Comparison of ENCODE assay signal across 19 cellular contexts in genomic region chr10:26509311-26509710, GRCh38.
A peak's percentile ranks its signal among the peaks of the same experiment; 100 is the strongest.
DNase-seq lines count a peak whose midpoint lies in the region; ATAC-seq, FAIRE-seq and TF ChIP-seq lines count a peak whose summit lies in the region.
"Had no signal": no experiment of that assay in that cellular context is flagged by ENCODE, and none has a peak within 500 bp of the region (broad histone marks: within the 10 kb centered on the region; RNA-seq: fewer than 3 reads in every experiment).

No MANE protein-coding gene starts in this region.

- TF ChIP-seq CTCF in DND-41 (IDR thresholded peaks at IDR 0.05; ENCODE audit: borderline replicate concordance, extremely low read depth, low read length, poor library complexity, severe bottlenecking) (no peak), GM12878 (IDR thresholded peaks at IDR 0.05 in 2 of 3, conservative IDR thresholded peaks at IDR 0.05 in 1 of 3; ENCODE audit: control insufficient read depth in 2 of 3, extremely low read depth in 1 of 3, insufficient read depth in 1 of 3, low read depth in 3 of 3, low read length in 3 of 3) (no peak), neutrophil (IDR thresholded peaks at IDR 0.05) (no peak)

- no peak overlapping the region for H2AFZ ChIP-seq in DND-41 (ENCODE audit: low read depth, low read length)
- no peak overlapping the region for H2AFZ ChIP-seq in GM12878 (ENCODE audit: control insufficient read depth, low read depth, low read length)

- H3K36me3 ChIP-seq in DND-41 (ENCODE audit: insufficient read depth, low read length) = peaks cover 96% of the 10 kb centered on the region
- peaks cover 12 to 35% of the 10 kb centered on the region in 2 experiments for H3K36me3 ChIP-seq in GM12878 (ENCODE audit: control insufficient read depth in 2 of 2, insufficient read depth in 2 of 2, low read length in 1 of 2)
- peaks cover 94% of the 10 kb centered on the region for H3K36me3 ChIP-seq in neutrophil
- H3K36me3 ChIP-seq: BE2C had no signal

- in situ Hi-C loops in GM12878 (cut with MboI) = no loop called here

- H4K20me1 ChIP-seq in DND-41 (ENCODE audit: insufficient read depth, low read length) (no peaks in the 10 kb centered on the region), GM12878 (ENCODE audit: control insufficient read depth, insufficient read depth) (no peaks in the 10 kb centered on the region)

- H3K9ac ChIP-seq in DND-41 (ENCODE audit: low read depth, low read length) = no peak overlapping the region
- no peak overlapping the region for H3K9ac ChIP-seq in GM12878 (ENCODE audit: control insufficient read depth, insufficient read depth, low read length)

- H3K27me3 Mint-ChIP-seq in activated CD8-positive, alpha-beta memory T cell treated with anti-CD3 and anti-CD28 coated beads, Interleukin-2, amount 10 ng/mL, durations not matched to agents 7 days and 5 days = no peaks in the 10 kb centered on the region
- H3K27me3 Mint-ChIP-seq in T-helper 2 cell treated with Interferon-gamma antibody and Interleukin-4, amounts not matched to agents 5 μg/mL and 100 μg/mL, for 36 hours (ENCODE audit: low read depth) = no peaks in the 10 kb centered on the region

- no peak for ATAC-seq in activated CD8-positive, alpha-beta memory T cell treated with anti-CD3 and anti-CD28 coated beads, Interleukin-2, amount 10 ng/mL, durations not matched to agents 7 days and 5 days
- 0 out of 3 replicates have a peak, but pooled peaks have one; percentile 17 for ATAC-seq in DND-41 (ENCODE audit: insufficient read depth, low read depth)
- no peak for ATAC-seq in GM12878
- no peak for ATAC-seq in HG02885 (IDR thresholded peaks at IDR 0.05; ENCODE audit: poor library complexity, unreplicated experiment)
- ATAC-seq: Panc1, Right ventricle myocardium inferior had no signal

- no peak for TF ChIP-seq EP300 in GM12878 (IDR thresholded peaks at IDR 0.05; ENCODE audit: borderline replicate concordance in 1 of 2, control insufficient read depth in 1 of 2, low read depth in 2 of 2, low read length in 2 of 2)

- H3K79me2 ChIP-seq in DND-41 (ENCODE audit: insufficient read depth, low read length) (no peaks in the 10 kb centered on the region), GM12878 (ENCODE audit: control insufficient read depth, insufficient read depth, low read length) (no peaks in the 10 kb centered on the region)

- RAD21 ChIA-PET in GM12878 (lab: Charles Lee; ENCODE audit: unreplicated experiment) = no interaction called here

- H3K27me3 ChIP-seq in DND-41 (ENCODE audit: insufficient read depth, low read length, poor library complexity) = no peaks in the 10 kb centered on the region
- H3K27me3 ChIP-seq in GM12878 (replicated peaks in 1 of 2; ENCODE audit: control insufficient read depth in 2 of 2, insufficient read depth in 2 of 2, low read length in 1 of 2) = no peaks in the 10 kb centered on the region
- no peaks in the 10 kb centered on the region for H3K27me3 ChIP-seq in neutrophil
- H3K27me3 ChIP-seq: BE2C had no signal

- 100% methylated on average over 1 of the region's 1 CpG for WGBS in GM12878 (ENCODE audit: insufficient coverage, insufficient replicate concordance, low lambda C conversion rate, missing lambda C conversion rate)

- H3K4me2 ChIP-seq in DND-41 (ENCODE audit: insufficient read depth, low read length) (no peak overlapping the region), GM12878 (ENCODE audit: control insufficient read depth, insufficient read depth) (no peak overlapping the region)

- CTCF ChIA-PET in activated CD8-positive, alpha-beta memory T cell treated with anti-CD3 and anti-CD28 coated beads, Interleukin-2, amount 10 ng/mL, durations not matched to agents 7 days and 5 days (lab: Charles Lee) = interaction anchor here (1.2 kb wide), 1 partner anchor 25 kb away, joined by 3 read pairs; no protein-coding TSS in a partner anchor
- CTCF ChIA-PET in GM12878 (lab: Yijun Ruan, JAX) = interaction anchor here (0.5 kb wide), 1 partner anchor 54 kb away, joined by 3 read pairs; no protein-coding TSS in a partner anchor

- SMC1A ChIA-PET in GM12878 (lab: Charles Lee; ENCODE audit: uncharacterized antibody, unreplicated experiment) = interaction anchor here (1.5 to 1.6 kb wide), 2 partner anchors 11 to 47 kb away, joined by 4 to 5 read pairs; no protein-coding TSS in a partner anchor

- no peak for TF ChIP-seq RAD21 in GM12878 (IDR thresholded peaks at IDR 0.05; ENCODE audit: insufficient read depth, low read depth, low read length)

- H3K4me3 ChIP-seq in DND-41 (ENCODE audit: low read depth in 1 of 2, low read length in 2 of 2) = no peak overlapping the region
- H3K4me3 ChIP-seq in GM12878 = no peak overlapping the region
- no peak overlapping the region for H3K4me3 ChIP-seq in neutrophil (ENCODE audit: low read depth in 1 of 2, low read length in 1 of 2)

- no peaks in the 10 kb centered on the region for H3K4me1 Mint-ChIP-seq in activated CD8-positive, alpha-beta memory T cell treated with anti-CD3 and anti-CD28 coated beads, Interleukin-2, amount 10 ng/mL, durations not matched to agents 7 days and 5 days
- H3K4me1 Mint-ChIP-seq in T-helper 2 cell treated with Interferon-gamma antibody and Interleukin-4, amounts not matched to agents 5 μg/mL and 100 μg/mL, for 36 hours (ENCODE audit: low read depth) = no peaks in the 10 kb centered on the region

- H3K36me3 Mint-ChIP-seq in activated CD8-positive, alpha-beta memory T cell treated with anti-CD3 and anti-CD28 coated beads, Interleukin-2, amount 10 ng/mL, durations not matched to agents 7 days and 5 days = peaks cover 79% of the 10 kb centered on the region
- peaks cover 78% of the 10 kb centered on the region for H3K36me3 Mint-ChIP-seq in T-helper 2 cell treated with Interferon-gamma antibody and Interleukin-4, amounts not matched to agents 5 μg/mL and 100 μg/mL, for 36 hours (ENCODE audit: low read depth)

- peak overlapping the region; percentile 41 for H3K27ac Mint-ChIP-seq in activated CD8-positive, alpha-beta memory T cell treated with anti-CD3 and anti-CD28 coated beads, Interleukin-2, amount 10 ng/mL, durations not matched to agents 7 days and 5 days
- H3K27ac Mint-ChIP-seq in T-helper 2 cell treated with Interferon-gamma antibody and Interleukin-4, amounts not matched to agents 5 μg/mL and 100 μg/mL, for 36 hours = no peak overlapping the region

- POLR2A ChIA-PET in GM12878 (lab: Charles Lee) = no interaction called here

- intact Hi-C loops in GM12878 (cut with micrococcal nuclease; ENCODE audit: unreplicated experiment) = loop anchor here (1.0 kb wide), 1 partner anchor 11 kb away; no protein-coding TSS in a partner anchor

- H3K27ac ChIP-seq in DND-41 (ENCODE audit: low read length) = no peak overlapping the region
- no peak overlapping the region for H3K27ac ChIP-seq in GM12878 (ENCODE audit: control insufficient read depth, insufficient read depth)
- peak overlapping the region; percentile 63 for H3K27ac ChIP-seq in neutrophil
- H3K27ac ChIP-seq: HL-60 had no signal

- H3K9me3 ChIP-seq in DND-41 (ENCODE audit: insufficient read depth, low read length, severe bottlenecking) (no peaks in the 10 kb centered on the region), GM12878 (replicated peaks; ENCODE audit: control insufficient read depth, insufficient read depth, low read length) (peaks cover 3% of the 10 kb centered on the region; the same call in 1 of the 3 replicates), neutrophil (no peaks in the 10 kb centered on the region)
- H3K9me3 ChIP-seq: BE2C had no signal

- no TSS peak for BruUV-seq in GM12878 (replicated peaks; lab: Mats Ljungman, UMichigan)

- H3K9me3 Mint-ChIP-seq in activated CD8-positive, alpha-beta memory T cell treated with anti-CD3 and anti-CD28 coated beads, Interleukin-2, amount 10 ng/mL, durations not matched to agents 7 days and 5 days (ENCODE audit: low read depth) = no peaks in the 10 kb centered on the region
- peaks cover 4% of the 10 kb centered on the region for H3K9me3 Mint-ChIP-seq in T-helper 2 cell treated with Interferon-gamma antibody and Interleukin-4, amounts not matched to agents 5 μg/mL and 100 μg/mL, for 36 hours

- H3K4me3 Mint-ChIP-seq in activated CD8-positive, alpha-beta memory T cell treated with anti-CD3 and anti-CD28 coated beads, Interleukin-2, amount 10 ng/mL, durations not matched to agents 7 days and 5 days = no peak overlapping the region
- H3K4me3 Mint-ChIP-seq in T-helper 2 cell treated with Interferon-gamma antibody and Interleukin-4, amounts not matched to agents 5 μg/mL and 100 μg/mL, for 36 hours = no peak overlapping the region

- peak; percentile 7 for FAIRE-seq in GM12878 (lab: Jason Lieb, UNC)

- no peak for DNase-seq in activated CD8-positive, alpha-beta memory T cell treated with anti-CD3 and anti-CD28 coated beads, Interleukin-2, amount 10 ng/mL, durations not matched to agents 7 days and 5 days
- DNase-seq in activated CD8-positive, alpha-beta memory T cell treated with anti-CD3 and anti-CD28 coated beads, Interleukin-2, amount 50 U/mL, for 4 hours = no peak
- DNase-seq in DND-41 (no peak), GM12878 (ENCODE audit: low read depth, low spot score) (no peak), RPMI8226 (no peak)
- DNase-seq in T-helper 2 cell treated with Interferon-gamma antibody and Interleukin-4, amounts not matched to agents 5 μg/mL and 100 μg/mL, for 36 hours (ENCODE audit: low spot score) = no peak
- DNase-seq: 8988T, BE2C, COR-L47, DMS153, H7, NCI-H1436, NCI-H2029 treated with DMSO at 0.1 percent for 48 hours, NCI-H510A had no signal

- no peak for TF ChIP-seq POLR2A in GM12878 (IDR thresholded peaks at IDR 0.05; ENCODE audit: low read depth, low read length)

- H3K4me1 ChIP-seq in DND-41 (ENCODE audit: insufficient read depth, low read length) (no peaks in the 10 kb centered on the region), GM12878 (ENCODE audit: control insufficient read depth, insufficient read depth, low read length) (no peaks in the 10 kb centered on the region), neutrophil (ENCODE audit: control insufficient read depth in 1 of 2, insufficient read depth in 1 of 2, low read depth in 1 of 2, low read length in 1 of 2) (peaks cover 10 to 22% of the 10 kb centered on the region in 2 experiments)
- H3K4me1 ChIP-seq: BE2C had no signal

TF ChIP-seq in GM12878, 131 proteins besides CTCF, POLR2A, EP300 and RAD21 (continues in another document):
- no peak for TF ChIP-seq MTA2 (IDR thresholded peaks at IDR 0.05; ENCODE audit: low read depth)
- no peak for TF ChIP-seq SPI1 (IDR thresholded peaks at IDR 0.05; ENCODE audit: borderline replicate concordance, insufficient read depth, low read depth, low read length)
- TF ChIP-seq IRF5 (IDR thresholded peaks at IDR 0.05; ENCODE audit: borderline replicate concordance) = no peak
- no peak for TF ChIP-seq ZBED1 (IDR thresholded peaks at IDR 0.05; ENCODE audit: borderline replicate concordance)
